In genomic region chr22:19350476-19350859, GRCh38 we compare ENCODE assay signal across 24 cellular contexts. TPM values are rescaled to one million over a fixed set of nuclear protein-coding genes. Genes with fewer than 3 reads are reported as not detected.
DNase-seq lines count a peak whose midpoint lies in the region; ATAC-seq, FAIRE-seq and TF ChIP-seq lines count a peak whose summit lies in the region.
"Had no signal": no experiment of that assay in that cellular context is flagged by ENCODE, and none has a peak within 500 bp of the region (broad histone marks: within the 10 kb centered on the region; RNA-seq: fewer than 3 reads in every experiment).

No MANE protein-coding gene starts in this region.

- H3K36me3 Mint-ChIP-seq in activated B cell treated with CpG ODN at 0.5 μM for 24 hours (ENCODE audit: low read depth) (peaks cover 93% of the 10 kb centered on the region), naive B cell (peaks cover 37 to 41% of the 10 kb centered on the region in 2 donors)

- TF ChIP-seq EP300 in HepG2 (IDR thresholded peaks at IDR 0.05; ENCODE audit: low read depth in 2 of 2, low read length in 2 of 2) (no peak), HepG2 (CRISPR knock-in tag; IDR thresholded peaks at IDR 0.05; ENCODE audit: borderline replicate concordance) (no peak)

- H2AFZ ChIP-seq in HepG2 (ENCODE audit: low read length), result no peak overlapping the region

- POLR2A ChIA-PET in HepG2 (lab: Yijun Ruan, JAX), result no interaction called here
- POLR2A ChIA-PET in activated B cell treated with CpG ODN at 0.5 μM for 24 hours (lab: Charles Lee), result interaction anchor here (1.0 kb wide), 1 partner anchor 11 kb away, joined by 3 read pairs; no protein-coding TSS in a partner anchor

- intact Hi-C loops in HepG2 (cut with micrococcal nuclease; ENCODE audit: unreplicated experiment) (no loop called here), right lobe of liver (cut with DNase I) (no loop called here), activated B cell treated with CpG ODN at 0.5 μM for 24 hours (cut with micrococcal nuclease) (no loop called here)

- H3K4me3 ChIP-seq in HepG2 (replicated peaks in 1 of 3; ENCODE audit: insufficient read depth in 1 of 3, low read depth in 2 of 3, low read length in 3 of 3), result no peak overlapping the region
- H3K4me3 ChIP-seq in right lobe of liver, result no peak overlapping the region
- H3K4me3 ChIP-seq: GM12878 had no signal

- no peak for DNase-seq in HepG2 (ENCODE audit: low spot score)
- no peak for DNase-seq in right lobe of liver
- no peak for DNase-seq in activated B cell treated with CpG ODN at 0.5 μM for 24 hours
- DNase-seq in naive B cell, result no peak
- DNase-seq in urothelium cell line (ENCODE audit: low spot score), result no peak
- no peak for DNase-seq in superior temporal gyrus (ENCODE audit: extremely low spot score)
- DNase-seq: CD4-positive, alpha-beta T cell; DND-41; H7; HFFc6; IMR-90; Karpas-422; MV-4-11; NCI-H1105 treated with DMSO at 0.1 percent for 48 hours; NCI-H2029 treated with DMSO at 0.1 percent for 48 hours; NCI-H226; NCI-H510A treated with DMSO at 0.1 percent for 48 hours; NCI-H748 treated with DMSO at 0.1 percent for 48 hours; NK-92 treated with Interleukin-12 subunit alpha and Interleukin-12 subunit beta, amount 100 ng/mL, for 24 hours; SHP77 treated with DMSO at 0.1 percent for 48 hours had no signal

- H3K4me1 Mint-ChIP-seq in activated B cell treated with CpG ODN at 0.5 μM for 24 hours, result no peaks in the 10 kb centered on the region
- H3K4me1 Mint-ChIP-seq in naive B cell, result peaks cover 11 to 29% (median 20%) of the 10 kb centered on the region in 3 donors

- H3K4me1 ChIP-seq in HepG2 (ENCODE audit: insufficient read depth, low read length), result no peaks in the 10 kb centered on the region
- H3K4me1 ChIP-seq in right lobe of liver, result no peaks in the 10 kb centered on the region

- H3K79me2 ChIP-seq in HepG2 (ENCODE audit: insufficient read depth, low read length), result no peaks in the 10 kb centered on the region

- TF ChIP-seq CTCF in HepG2 (CRISPR knock-in tag; IDR thresholded peaks at IDR 0.05) (no peak), right lobe of liver (IDR thresholded peaks at IDR 0.05) (no peak), activated B cell treated with CpG ODN at 0.5 μM for 24 hours (IDR thresholded peaks at IDR 0.05) (no peak)

- peaks cover 31 to 87% of the 10 kb centered on the region in 2 experiments for H3K36me3 ChIP-seq in HepG2 (replicated peaks in 1 of 2; ENCODE audit: control insufficient read depth in 1 of 2, insufficient read depth in 2 of 2, low read length in 2 of 2)
- H3K36me3 ChIP-seq in right lobe of liver, result peaks cover 0 to 90% (median 46%) of the 10 kb centered on the region in 4 donors

- TF ChIP-seq POLR2A in HepG2 (IDR thresholded peaks at IDR 0.05; ENCODE audit: insufficient read depth in 1 of 2, low read depth in 2 of 2, low read length in 2 of 2) (no peak), right lobe of liver (IDR thresholded peaks at IDR 0.05) (no peak)

- H3K27me3 ChIP-seq in HepG2 (ENCODE audit: control insufficient read depth in 1 of 2, insufficient read depth in 2 of 2, low read length in 2 of 2) (no peaks in the 10 kb centered on the region), right lobe of liver (no peaks in the 10 kb centered on the region)

- H3K27me3 Mint-ChIP-seq in activated B cell treated with CpG ODN at 0.5 μM for 24 hours, result no peaks in the 10 kb centered on the region
- H3K27me3 Mint-ChIP-seq in naive B cell, result no peaks in the 10 kb centered on the region
- H3K27me3 Mint-ChIP-seq: CD4-positive, alpha-beta T cell had no signal

- H3K9me3 ChIP-seq in HepG2 (ENCODE audit: low read length) (no peaks in the 10 kb centered on the region), right lobe of liver (no peaks in the 10 kb centered on the region)

- H3K9ac ChIP-seq in HepG2 (ENCODE audit: insufficient read depth, low read depth, low read length), result no peak overlapping the region

- WGBS in HepG2 (ENCODE audit: low lambda C conversion rate), result 100% methylated on average over 1 of the region's 1 CpG
- 100% methylated on average over 1 of the region's 1 CpG for WGBS in right lobe of liver (ENCODE audit: insufficient coverage, low coverage, low lambda C conversion rate, missing lambda C conversion rate)

- FAIRE-seq in HepG2 (lab: Jason Lieb, UNC), result no peak
- FAIRE-seq in urothelium cell line (lab: Jason Lieb, UNC), result peak; percentile 20
- FAIRE-seq: GM12878 had no signal

- CTCF ChIA-PET in HepG2 (lab: Yijun Ruan, JAX; ENCODE audit: low intra/inter-chr PET ratio, low total read pairs) (no interaction called here), activated B cell treated with CpG ODN at 0.5 μM for 24 hours (lab: Charles Lee) (no interaction called here)

- no peak for TF ChIP-seq RAD21 in HepG2 (CRISPR knock-in tag; IDR thresholded peaks at IDR 0.05)

- H3K4me2 ChIP-seq in HepG2 (ENCODE audit: low read depth, low read length), result no peak overlapping the region

- no peaks in the 10 kb centered on the region for H4K20me1 ChIP-seq in HepG2 (ENCODE audit: insufficient read depth, low read length)

- no peaks in the 10 kb centered on the region for H3K9me3 Mint-ChIP-seq in activated B cell treated with CpG ODN at 0.5 μM for 24 hours
- no peaks in the 10 kb centered on the region for H3K9me3 Mint-ChIP-seq in naive B cell
- H3K9me3 Mint-ChIP-seq: CD4-positive, alpha-beta T cell; HFFc6 had no signal

- in situ Hi-C loops in HepG2 (cut with HindIII; ENCODE audit: extremely low pct_ligation_motif_present, low pct_unique_long_range_greater_than_20kb), result no loop called here

- ATAC-seq in HepG2 (no peak), right lobe of liver (no peak), activated B cell treated with CpG ODN at 0.5 μM for 24 hours (ENCODE audit: low read depth) (no peak), naive B cell (ENCODE audit: low read depth in 2 of 2) (no peak), HG03045 (IDR thresholded peaks at IDR 0.05; ENCODE audit: unreplicated experiment) (no peak)
- ATAC-seq: GM12878 had no signal

- BruUV-seq in HepG2 (replicated peaks; lab: Mats Ljungman, UMichigan), result TSS peak; percentile 31

- no peak overlapping the region for H3K27ac ChIP-seq in HepG2 (ENCODE audit: extremely low read length, insufficient read depth, low read length)
- no peak overlapping the region for H3K27ac ChIP-seq in right lobe of liver
- H3K27ac ChIP-seq: HL-60, RWPE1 had no signal

- H3K4me3 Mint-ChIP-seq in activated B cell treated with CpG ODN at 0.5 μM for 24 hours (no peak overlapping the region), naive B cell (no peak overlapping the region)
- H3K4me3 Mint-ChIP-seq: CD4-positive, alpha-beta T cell; HFFc6 had no signal

- H3K27ac Mint-ChIP-seq in activated B cell treated with CpG ODN at 0.5 μM for 24 hours, result peak overlapping the region; percentile 4
- peak overlapping the region in 4 of 6 donors; percentile 36 to 89 (median 76) for H3K27ac Mint-ChIP-seq in naive B cell
- H3K27ac Mint-ChIP-seq: CD4-positive, alpha-beta T cell; HFFc6 had no signal

TF ChIP-seq in HepG2, 621 proteins besides CTCF, POLR2A, EP300 and RAD21 (continues in another document):
- TF ChIP-seq SIN3B (IDR thresholded peaks at IDR 0.05; ENCODE audit: low read length) (no peak), ATF5 (CRISPR knock-in tag; IDR thresholded peaks at IDR 0.05; ENCODE audit: low read depth) (no peak)

RNA-seq across cellular contexts. Expression of gene CLTCL1, which starts 58.9 kb away (rescaled TPM):
- total RNA-seq in HepG2 (2016; rRNA removed; fragmentation: Illumina TruSeq; extraction: Trizol), result 7.1 and 8.1 TPM in 2 replicates
- 3.7 and 4.0 TPM in 2 replicates for total RNA-seq in HepG2 (2016; cell fraction: cytosol; rRNA removed; fragmentation: Illumina TruSeq; extraction: Trizol; ENCODE audit: low read depth)
- 6.0 and 8.1 TPM in 2 replicates for total RNA-seq in HepG2 (2016; cell fraction: insoluble cytoplasmic fraction; rRNA removed; fragmentation: Illumina TruSeq; extraction: Trizol)
- 3.6 and 3.8 TPM in 2 replicates for total RNA-seq in HepG2 (2016; cell fraction: membrane; rRNA removed; fragmentation: Illumina TruSeq; extraction: Trizol)
- total RNA-seq in HepG2 (2016; cell fraction: nucleus; rRNA removed; fragmentation: Illumina TruSeq; extraction: Trizol), result 11.6 and 12.0 TPM in 2 replicates
- polyA plus RNA-seq in HepG2 (2011; rRNA removed), result 10.9 and 13.5 TPM in 2 replicates
- polyA plus RNA-seq in HepG2 (2011; cell fraction: cytosol; rRNA removed), result 7.2 and 8.1 TPM in 2 replicates
- polyA plus RNA-seq in HepG2 (2011; cell fraction: nucleus; rRNA removed), result 25.5 and 30.8 TPM in 2 replicates
- polyA plus RNA-seq in HepG2 (2012), result 3.0 and 5.3 TPM in 2 replicates
- polyA plus RNA-seq in HepG2 (2016; cell fraction: cytosol; fragmentation: Illumina TruSeq; extraction: Trizol; ENCODE audit: low read depth), result 0.87 and 1.2 TPM in 2 replicates
- polyA plus RNA-seq in HepG2 (2016; cell fraction: insoluble cytoplasmic fraction; fragmentation: Illumina TruSeq; extraction: Trizol; ENCODE audit: low read depth), result 4.8 and 5.4 TPM in 2 replicates
- 1.8 and 2.4 TPM in 2 replicates for polyA plus RNA-seq in HepG2 (2016; cell fraction: membrane; fragmentation: Illumina TruSeq; extraction: Trizol; ENCODE audit: low read depth)
- polyA plus RNA-seq in HepG2 (2016; cell fraction: nucleus; fragmentation: Illumina TruSeq; extraction: Trizol; ENCODE audit: insufficient read depth, low read depth), result 19.5 and 23.8 TPM in 2 replicates
- polyA minus RNA-seq in HepG2 (2011; rRNA and poly(A)+ RNA removed; ENCODE audit: low replicate concordance), result 19.6 and 28.2 TPM in 2 replicates
- polyA minus RNA-seq in HepG2 (2011; cell fraction: cytosol; rRNA and poly(A)+ RNA removed), result 4.6 and 8.8 TPM in 2 replicates
- polyA minus RNA-seq in HepG2 (2011; cell fraction: nucleus; rRNA and poly(A)+ RNA removed), result 14.7 and 18.9 TPM in 2 replicates
- 1 to 10 TPM; 3.5 to 6.6 (median 5.7) TPM for total RNA-seq in right lobe of liver
- 2.7 and 5.0 TPM in 2 replicates for total RNA-seq in activated B cell treated with CpG ODN at 0.5 μM for 24 hours
- polyA plus RNA-seq in naive B cell (ENCODE audit: low read depth in 6 of 6), result 1 to 10 TPM in 2 of 6 donors, under 1 TPM in 3, not detected in 1; 0.17 to 1.7 (median 0.80) TPM
